Comparison of ENCODE assay signal across 1 cellular context in genomic region chr17:41930833-41931156, GRCh38.
TF ChIP-seq lines count a peak whose summit lies in the region.

No MANE protein-coding gene starts in this region.

TF ChIP-seq in GM12878, 131 proteins besides CTCF, POLR2A, EP300 and RAD21:
- TF ChIP-seq ZNF384 (IDR thresholded peaks at IDR 0.05; ENCODE audit: borderline replicate concordance, low read depth, low read length) = peak; percentile 14; the same call in 1 of the 2 replicates
